Comparison of ENCODE assay signal across 16 cellular contexts in genomic region chr19:7254590-7254989, GRCh38. TPM values are rescaled to one million over a fixed set of nuclear protein-coding genes. Genes with fewer than 3 reads are reported as not detected.
DNase-seq lines count a peak whose midpoint lies in the region; TF ChIP-seq lines count a peak whose summit lies in the region.
"Had no signal": no experiment of that assay in that cellular context is flagged by ENCODE, and none has a peak within 500 bp of the region (broad histone marks: within the 10 kb centered on the region; RNA-seq: fewer than 3 reads in every experiment).

No MANE protein-coding gene starts in this region.

- H3K36me3 Mint-ChIP-seq in nephron progenitor cell (ENCODE audit: low read depth): no peaks in the 10 kb centered on the region
- H3K36me3 Mint-ChIP-seq in type B pancreatic cell: no peaks in the 10 kb centered on the region
- H3K36me3 Mint-ChIP-seq: IgD-negative memory B cell had no signal

- TF ChIP-seq CTCF in mammary epithelial cell (conservative IDR thresholded peaks at IDR 0.05 in 1 of 2, IDR thresholded peaks at IDR 0.05 in 1 of 2; ENCODE audit: extremely low read depth in 1 of 2, insufficient read depth in 1 of 2, low read depth in 1 of 2, low read length in 2 of 2) (no peak), hepatocyte (IDR thresholded peaks at IDR 0.05; ENCODE audit: poor library complexity) (no peak), nephron progenitor cell (IDR thresholded peaks at IDR 0.05) (no peak), type B pancreatic cell (conservative IDR thresholded peaks at IDR 0.05) (no peak), GM20000 (IDR thresholded peaks at IDR 0.05; ENCODE audit: extremely low read depth, missing control alignments) (no peak)

- H3K4me1 Mint-ChIP-seq in nephron progenitor cell (peaks cover 16% of the 10 kb centered on the region), type B pancreatic cell (ENCODE audit: unreplicated experiment) (peaks cover 15% of the 10 kb centered on the region)

- no peaks in the 10 kb centered on the region for H3K9me2 ChIP-seq in hepatocyte (replicated peaks; ENCODE audit: insufficient read depth)

- H3K4me2 ChIP-seq in mammary epithelial cell (ENCODE audit: insufficient read depth, low read depth, low read length): no peak overlapping the region
- no peak overlapping the region for H3K4me2 ChIP-seq in hepatocyte

- H3K9me3 Mint-ChIP-seq in nephron progenitor cell (no peaks in the 10 kb centered on the region), type B pancreatic cell (no peaks in the 10 kb centered on the region)

- H3K4me1 ChIP-seq in mammary epithelial cell (ENCODE audit: insufficient read depth, low read length) (no peaks in the 10 kb centered on the region), hepatocyte (ENCODE audit: insufficient read depth) (peaks cover 19% of the 10 kb centered on the region)
- H3K4me1 ChIP-seq: HAP-1 had no signal

- H3K4me3 Mint-ChIP-seq in nephron progenitor cell (no peak overlapping the region), type B pancreatic cell (peak overlapping the region; percentile 59)

- intact Hi-C loops in mammary epithelial cell (cut with micrococcal nuclease): no loop called here

- H3K79me2 ChIP-seq in mammary epithelial cell (ENCODE audit: insufficient read depth, low read length) (no peaks in the 10 kb centered on the region), hepatocyte (peaks cover 82% of the 10 kb centered on the region)

- H3K27ac Mint-ChIP-seq in nephron progenitor cell (peak overlapping the region; percentile 80), type B pancreatic cell (peak overlapping the region; percentile 91)
- H3K27ac Mint-ChIP-seq: IgD-negative memory B cell had no signal

- no peak overlapping the region for H3K4me3 ChIP-seq in mammary epithelial cell (replicated peaks in 1 of 3; ENCODE audit: insufficient read depth in 1 of 3, low read depth in 2 of 3, low read length in 3 of 3)
- no peak overlapping the region for H3K4me3 ChIP-seq in hepatocyte
- H3K4me3 ChIP-seq: HAP-1 had no signal

- no peak overlapping the region for H3K27ac ChIP-seq in mammary epithelial cell (ENCODE audit: insufficient read depth, low read depth, low read length)
- peak overlapping the region; percentile 68 for H3K27ac ChIP-seq in hepatocyte
- H3K27ac ChIP-seq: 22Rv1 had no signal

- H2AFZ ChIP-seq in mammary epithelial cell (ENCODE audit: low read depth, low read length): no peak overlapping the region
- no peak overlapping the region for H2AFZ ChIP-seq in hepatocyte

- 79% methylated on average over 9 of the region's 11 CpGs for WGBS in mammary epithelial cell (ENCODE audit: low coverage, missing lambda C conversion rate)
- WGBS in hepatocyte (ENCODE audit: low lambda C conversion rate, missing lambda C conversion rate): 75% methylated on average over 11 of the region's 11 CpGs

- CTCF ChIA-PET in mammary epithelial cell (lab: Charles Lee; ENCODE audit: low non-redundant PET): no interaction called here

- H3K9ac ChIP-seq in mammary epithelial cell (ENCODE audit: insufficient read depth, low read length): no peak overlapping the region

- in situ Hi-C loops in T47D (cut with HindIII; ENCODE audit: low pct_unique_long_range_greater_than_20kb, low sequenced_read_pairs) (no loop called here), mammary epithelial cell (cut with MboI; ENCODE audit: low sequenced_read_pairs in 2 of 2) (no loop called here)

- H3K27me3 ChIP-seq in mammary epithelial cell (ENCODE audit: insufficient read depth, low read length) (no peaks in the 10 kb centered on the region), hepatocyte (no peaks in the 10 kb centered on the region)

- dilution Hi-C loops in mammary epithelial cell (cut with HindIII; ENCODE audit: low sequenced_read_pairs): no loop called here

- no TSS peak for BruUV-seq in mammary epithelial cell (replicated peaks; lab: Mats Ljungman, UMichigan)

- H3K36me3 ChIP-seq in mammary epithelial cell (ENCODE audit: insufficient read depth, low read length) (no peaks in the 10 kb centered on the region), hepatocyte (replicated peaks; ENCODE audit: insufficient read depth, low read depth) (no peaks in the 10 kb centered on the region)
- H3K36me3 ChIP-seq: HAP-1 had no signal

- H3K9me3 ChIP-seq in mammary epithelial cell (replicated peaks; ENCODE audit: insufficient read depth, low read length) (peaks cover 3% of the 10 kb centered on the region), hepatocyte (ENCODE audit: low read depth) (no peaks in the 10 kb centered on the region)
- H3K9me3 ChIP-seq: HAP-1 had no signal

- DNase-seq in T47D (ENCODE audit: low read depth in 1 of 2, low spot score in 1 of 2) (peak; percentile 1 to 65), mammary epithelial cell (no peak), hepatocyte (ENCODE audit: low spot score) (peak; percentile 32), nephron progenitor cell (peak; percentile 6), type B pancreatic cell (ENCODE audit: extremely low spot score, unreplicated experiment) (no peak), NCI-H446 treated with DMSO at 0.1 percent for 48 hours (lab: John Stamatoyannopoulos, UW) (no peak), GM20000 (ENCODE audit: low spot score) (no peak), D341Med (ENCODE audit: low spot score) (no peak)
- DNase-seq: C1 segment of cervical spinal cord, NCI-H1436 treated with DMSO at 0.1 percent for 48 hours, NCI-H226, NCI-H526 treated with DMSO at 0.1 percent for 48 hours, PC-3 had no signal

- H3K27me3 Mint-ChIP-seq in nephron progenitor cell (ENCODE audit: low read depth, poor library complexity) (peaks cover 15% of the 10 kb centered on the region), type B pancreatic cell (no peaks in the 10 kb centered on the region)

- H4K20me1 ChIP-seq in mammary epithelial cell (ENCODE audit: insufficient read depth, low read length) (no peaks in the 10 kb centered on the region), hepatocyte (ENCODE audit: insufficient read depth, poor library complexity, severe bottlenecking) (no peaks in the 10 kb centered on the region)

RNA-seq across cellular contexts. Expression of gene INSR, which starts 39.6 kb away (rescaled TPM):
- total RNA-seq in mammary epithelial cell (10 to 100 TPM in 1 of 2 donors, 1 to 10 TPM in 1; 9.3 to 20.7 TPM), hepatocyte (49.9 and 59.0 TPM in 2 replicates), type B pancreatic cell (ENCODE audit: low replicate concordance) (33.7 and 55.3 TPM in 2 replicates)
- polyA plus RNA-seq in mammary epithelial cell (1.2 TPM), hepatocyte (17.0 and 17.7 TPM in 2 replicates)
- polyA minus RNA-seq in mammary epithelial cell: 3.6 TPM

Comparison
In these comparisons a context has a peak if more than half of its experiments do, and no peak if none do; other contexts are left out.
1. DNase-seq: peak in T47D (2 of 2), hepatocyte (single experiment) and nephron progenitor cell (single experiment); none in mammary epithelial cell (single experiment), type B pancreatic cell (single experiment), NCI-H446 treated with DMSO at 0.1 percent for 48 hours (single experiment), GM20000 (single experiment) and D341Med (single experiment).